13 cellular contexts compared by ENCODE assay signal in genomic region chr12:43285248-43285647, GRCh38.
DNase-seq lines count a peak whose midpoint lies in the region; ATAC-seq, FAIRE-seq and TF ChIP-seq lines count a peak whose summit lies in the region.
"Had no signal": no experiment of that assay in that cellular context is flagged by ENCODE, and none has a peak within 500 bp of the region (broad histone marks: within the 10 kb centered on the region; RNA-seq: fewer than 3 reads in every experiment).

No MANE protein-coding gene starts in this region.

- H3K27ac ChIP-seq in keratinocyte (ENCODE audit: control insufficient read depth, insufficient read depth, low read length) = peak overlapping the region; percentile 34
- H3K27ac ChIP-seq in transverse colon = peak overlapping the region in 1 of 4 donors; percentile 18
- H3K27ac ChIP-seq: C4-2B, WERI-Rb-1 had no signal

- no peak overlapping the region for H3K9ac ChIP-seq in keratinocyte (ENCODE audit: control insufficient read depth, extremely low read depth, insufficient read depth, low read length)

- H3K27me3 ChIP-seq in keratinocyte (ENCODE audit: control insufficient read depth, extremely low read depth, insufficient read depth, low read length) (no peaks in the 10 kb centered on the region), transverse colon (no peaks in the 10 kb centered on the region)

- H3K36me3 ChIP-seq in keratinocyte (ENCODE audit: control insufficient read depth in 2 of 2, extremely low read depth in 1 of 2, insufficient read depth in 2 of 2, low read length in 2 of 2) = no peaks in the 10 kb centered on the region
- H3K36me3 ChIP-seq in transverse colon = no peaks in the 10 kb centered on the region
- H3K36me3 ChIP-seq: WERI-Rb-1 had no signal

- no peaks in the 10 kb centered on the region for H3K79me2 ChIP-seq in keratinocyte (ENCODE audit: control insufficient read depth, insufficient read depth, low read length)

- TF ChIP-seq CTCF in keratinocyte (optimal IDR thresholded peaks at IDR 0.05 in 1 of 3, IDR thresholded peaks at IDR 0.05 in 1 of 3, conservative IDR thresholded peaks at IDR 0.05 in 1 of 3; ENCODE audit: extremely low read depth in 1 of 3, insufficient read depth in 2 of 3, low read length in 3 of 3) (no peak), transverse colon (IDR thresholded peaks at IDR 0.05) (no peak)

- no peak for TF ChIP-seq EP300 in transverse colon (IDR thresholded peaks at IDR 0.05; ENCODE audit: low read depth)

- H2AFZ ChIP-seq in keratinocyte (ENCODE audit: control insufficient read depth, low read length) = peak overlapping the region; percentile 33

- WGBS in transverse colon (ENCODE audit: low coverage in 1 of 2), 2 donors = 53 to 72% methylated on average over 3 of the region's 3 CpGs

- no peaks in the 10 kb centered on the region for H4K20me1 ChIP-seq in keratinocyte (ENCODE audit: control insufficient read depth, extremely low read depth, insufficient read depth, low read length)

- H3K4me1 ChIP-seq in keratinocyte (ENCODE audit: control insufficient read depth, extremely low read depth, insufficient read depth, low read length) = peaks cover 29% of the 10 kb centered on the region
- H3K4me1 ChIP-seq in transverse colon = no peaks in the 10 kb centered on the region

- ATAC-seq in HG02571 (IDR thresholded peaks at IDR 0.05; ENCODE audit: unreplicated experiment) = peak; percentile 85
- ATAC-seq: natural killer cell had no signal

- intact Hi-C loops in transverse colon (cut with DNase I; ENCODE audit: low total_unique reads) = no loop called here

- DNase-seq in AG08396 (ENCODE audit: low spot score) (peak; percentile 44), amniotic epithelial cell (ENCODE audit: low read depth) (peak; percentile 93), keratinocyte (ENCODE audit: low read depth, low spot score) (peak; percentile 48), 8988T (no peak), cerebellar cortex (ENCODE audit: low spot score) (no peak), transverse colon (no peak), MV-4-11 (lab: John Stamatoyannopoulos, UW) (no peak)
- DNase-seq: activated naive CD8-positive, alpha-beta T cell treated with anti-CD3 and anti-CD28 coated beads, Interleukin-2, amount 10 ng/mL, durations not matched to agents 7 days and 5 days; natural killer cell; NCI-H1048; WERI-Rb-1 had no signal

- dilution Hi-C loops in keratinocyte (cut with MboI; ENCODE audit: extremely low pct_ligation_motif_present, low sequenced_read_pairs) = no loop called here

- in situ Hi-C loops in transverse colon (cut with MboI; ENCODE audit: low pct_ligation_motif_present in 1 of 4, low pct_unique_long_range_greater_than_20kb in 1 of 4, low sequenced_read_pairs in 3 of 4) = loop anchor here in 2 of 4 donors (25.0 kb wide), 1 partner anchor 798 kb away; no protein-coding TSS in a partner anchor

- peak overlapping the region; percentile 57 for H3K4me2 ChIP-seq in keratinocyte (ENCODE audit: control insufficient read depth, extremely low read depth, insufficient read depth, low read depth, low read length)

- FAIRE-seq in keratinocyte (lab: Jason Lieb, UNC) = peak; percentile 74

- peak overlapping the region in 1 of 3 experiments; percentile 23 for H3K4me3 ChIP-seq in keratinocyte (ENCODE audit: control insufficient read depth in 2 of 3, extremely low read depth in 1 of 3, insufficient read depth in 2 of 3, low read depth in 1 of 3, low read length in 3 of 3)
- no peak overlapping the region for H3K4me3 ChIP-seq in transverse colon

- H3K9me1 ChIP-seq in keratinocyte (ENCODE audit: control insufficient read depth, extremely low read depth, insufficient read depth, low read length) = no peaks in the 10 kb centered on the region

- no peak for TF ChIP-seq POLR2A in transverse colon (IDR thresholded peaks at IDR 0.05)

- H3K9me3 ChIP-seq in keratinocyte (ENCODE audit: control insufficient read depth, low read depth, low read length) (no peaks in the 10 kb centered on the region), transverse colon (no peaks in the 10 kb centered on the region)

Comparison
In these comparisons a context has a peak if more than half of its experiments do, and no peak if none do; other contexts are left out.
1. DNase-seq: peak in AG08396 (single experiment), amniotic epithelial cell (single experiment) and keratinocyte (single experiment); none in 8988T (single experiment), cerebellar cortex (single experiment), transverse colon (single experiment) and MV-4-11 (single experiment).